16 cellular contexts compared by ENCODE assay signal in the genomic region with DNA sequence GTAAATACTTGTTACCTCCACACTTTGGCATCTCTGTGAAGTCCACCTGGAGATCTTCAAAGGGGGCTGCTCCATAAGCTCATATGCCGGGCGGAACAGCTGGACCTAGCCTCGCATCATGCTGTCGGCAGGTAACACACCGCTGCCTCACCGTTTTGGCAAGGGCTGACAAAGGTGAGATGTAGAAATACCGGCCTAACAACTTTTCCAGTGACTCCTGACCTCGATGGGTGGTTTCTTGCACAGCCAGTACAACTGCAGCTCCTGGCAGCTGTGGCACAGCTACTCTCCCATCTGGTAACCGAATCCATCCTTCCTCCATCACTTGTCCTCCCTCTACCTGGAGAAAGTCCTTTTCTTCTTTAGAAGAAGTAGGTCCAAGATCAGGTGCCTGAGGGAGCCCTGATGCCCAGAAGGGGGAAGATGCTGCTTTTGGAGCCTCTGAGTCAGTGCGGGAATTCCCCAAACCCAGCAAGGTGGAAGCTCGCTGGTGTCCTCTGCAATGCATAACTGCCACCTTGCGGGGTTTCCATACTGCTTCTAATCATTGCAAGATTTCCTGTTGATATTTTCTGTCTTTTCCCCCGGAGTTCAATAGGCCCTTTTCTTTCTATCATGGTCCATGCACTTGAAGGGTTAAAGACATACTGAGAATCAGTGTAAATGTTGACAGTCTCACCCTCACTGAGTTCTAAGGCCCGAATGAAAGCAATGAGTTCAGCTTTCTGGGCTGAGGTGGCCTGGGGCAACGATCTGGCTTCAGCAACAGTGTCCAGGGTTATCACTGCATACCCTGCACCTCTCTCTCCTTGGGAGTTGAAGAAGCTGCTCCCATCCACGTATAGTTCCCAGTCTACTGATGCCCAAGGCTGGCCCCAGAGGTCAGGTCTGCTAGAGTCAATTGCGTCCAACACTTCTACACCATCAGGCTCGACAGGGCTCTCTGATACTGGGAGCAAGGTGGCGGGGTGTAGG. TPM values are rescaled to one million over a fixed set of nuclear protein-coding genes. Genes with fewer than 3 reads are reported as not detected.
A peak's percentile ranks its signal among the peaks of the same experiment; 100 is the strongest.
DNase-seq lines count a peak whose midpoint lies in the region; ATAC-seq and TF ChIP-seq lines count a peak whose summit lies in the region.
"Not testable (repeated sequence)": the region's sequence is repeated elsewhere in the genome, so short reads cannot be mapped to it uniquely, and the experiment has no call there.
"Had no signal": no experiment of that assay in that cellular context is flagged by ENCODE, and none has a peak within 500 bp of the region (broad histone marks: within the 10 kb centered on the region; RNA-seq: fewer than 3 reads in every experiment).

No MANE protein-coding gene starts in this region.

- not testable (repeated sequence) for H3K4me2 ChIP-seq in OCI-LY7 (ENCODE audit: low read length); mammary epithelial cell (ENCODE audit: insufficient read depth, low read depth, low read length); neuronal stem cell (ENCODE audit: insufficient read depth, low read length, poor library complexity, severe bottlenecking)

- not testable (repeated sequence) for H3K27ac ChIP-seq in OCI-LY7 (ENCODE audit: low read depth, low read length, poor library complexity, severe bottlenecking); mammary epithelial cell (ENCODE audit: insufficient read depth, low read depth, low read length)
- H3K27ac ChIP-seq in neuronal stem cell (replicated peaks; ENCODE audit: low read length) = peak overlapping the region; percentile 35

- not testable (repeated sequence) for H3K4me3 ChIP-seq in OCI-LY7 (ENCODE audit: low read depth, low read length, poor library complexity, severe bottlenecking); mammary epithelial cell (replicated peaks in 1 of 3; ENCODE audit: insufficient read depth in 1 of 3, low read depth in 2 of 3, low read length in 3 of 3); neuronal stem cell (ENCODE audit: low read length in 2 of 2)

- dilution Hi-C loops in mammary epithelial cell (cut with HindIII; ENCODE audit: low sequenced_read_pairs) = not testable (repeated sequence)

- H3K4ac ChIP-seq in neuronal stem cell (ENCODE audit: low read length) = not testable (repeated sequence)

- H4K8ac ChIP-seq in neuronal stem cell (ENCODE audit: low read depth, low read length) = not testable (repeated sequence)

- H3K79me2 ChIP-seq in OCI-LY7 (ENCODE audit: insufficient read depth, low read depth, low read length); mammary epithelial cell (ENCODE audit: insufficient read depth, low read length): not testable (repeated sequence)

- H3K9ac ChIP-seq in mammary epithelial cell (ENCODE audit: insufficient read depth, low read length); neuronal stem cell (ENCODE audit: low read depth, low read length, poor library complexity): not testable (repeated sequence)

- not testable (repeated sequence) for H3K27ac Mint-ChIP-seq in activated T-cell treated with anti-CD3 and anti-CD28 coated beads, Interleukin-2, amount 50 U/mL, for 72 hours

- peak overlapping the region; percentile 73 for H2BK12ac ChIP-seq in neuronal stem cell (ENCODE audit: low read length)

- H3K14ac ChIP-seq in neuronal stem cell (ENCODE audit: low read length) = not testable (repeated sequence)

- H3K79me1 ChIP-seq in neuronal stem cell (ENCODE audit: low read depth, low read length) = not testable (repeated sequence)

- not testable (repeated sequence) for H2AFZ ChIP-seq in OCI-LY7 (ENCODE audit: low read length); mammary epithelial cell (ENCODE audit: low read depth, low read length)
- peak overlapping the region; percentile 17 for H2AFZ ChIP-seq in neuronal stem cell (ENCODE audit: low read length)

- DNase-seq in DMS53 (lab: John Stamatoyannopoulos, UW) (peak; percentile 57), mammary epithelial cell (peak; percentile 42)
- not testable (repeated sequence) for DNase-seq in OCI-LY7 (ENCODE audit: low spot score); neuronal stem cell (ENCODE audit: low spot score)
- peak; percentile 70 to 75 for DNase-seq in activated CD4-positive, alpha-beta T cell treated with anti-CD3 and anti-CD28 coated beads, Interleukin-2, amount 50 U/mL, for 48 hours
- peak; percentile 48 to 63 for DNase-seq in activated T-cell treated with anti-CD3 and anti-CD28 coated beads, Interleukin-2, amount 50 U/mL, for 72 hours
- DNase-seq in stimulated activated CD4-positive, alpha-beta T cell treated with anti-CD3 and anti-CD28 coated beads, Interleukin-2, amount 100 ng/mL, for 48 hours = peak; percentile 26 to 47
- peak; percentile 11 to 31 for DNase-seq in stimulated activated CD8-positive, alpha-beta memory T cell treated with anti-CD3 and anti-CD28 coated beads, Interleukin-7, amount 100 ng/mL, for 48 hours (ENCODE audit: extremely low read depth in 1 of 2, low read depth in 1 of 2)

- peak overlapping the region; percentile 53 for H4K91ac ChIP-seq in neuronal stem cell (ENCODE audit: low read depth, low read length, poor library complexity)

- H3K4me1 Mint-ChIP-seq in activated T-cell treated with anti-CD3 and anti-CD28 coated beads, Interleukin-2, amount 50 U/mL, for 72 hours (ENCODE audit: low read depth) = peaks cover 39% of the 10 kb centered on the region

- in situ Hi-C loops in mammary epithelial cell (cut with MboI; ENCODE audit: low sequenced_read_pairs in 2 of 2) = not testable (repeated sequence)

- POLR2A ChIA-PET in OCI-LY7 (lab: Charles Lee) = not testable (repeated sequence)

- peak overlapping the region in 1 of 2 donors; percentile 60 for H3K4me3 Mint-ChIP-seq in activated T-cell treated with anti-CD3 and anti-CD28 coated beads, Interleukin-2, amount 50 U/mL, for 72 hours

- H3K9me3 ChIP-seq in OCI-LY7 (ENCODE audit: low read length); mammary epithelial cell (replicated peaks; ENCODE audit: insufficient read depth, low read length); neuronal stem cell (replicated peaks in 1 of 2; ENCODE audit: control insufficient read depth in 2 of 2, insufficient read depth in 1 of 2, low read depth in 1 of 2, low read length in 2 of 2): not testable (repeated sequence)

- ATAC-seq in activated T-cell treated with anti-CD3 and anti-CD28 coated beads, Interleukin-2, amount 50 U/mL, for 72 hours (replicated peaks in 1 of 2) = not testable (repeated sequence)

- not testable (repeated sequence) for H3K9me3 Mint-ChIP-seq in activated T-cell treated with anti-CD3 and anti-CD28 coated beads, Interleukin-2, amount 50 U/mL, for 72 hours

- H2BK5ac ChIP-seq in neuronal stem cell (ENCODE audit: low read length) = not testable (repeated sequence)

- intact Hi-C loops in OCI-LY7 (cut with micrococcal nuclease; ENCODE audit: unreplicated experiment); mammary epithelial cell (cut with micrococcal nuclease): not testable (repeated sequence)

- peak overlapping the region; percentile 67 for H2BK15ac ChIP-seq in neuronal stem cell (ENCODE audit: low read length)

- peak; percentile 38; the same call in 1 of the 2 replicates for TF ChIP-seq CTCF in OCI-LY7 (conservative IDR thresholded peaks at IDR 0.05; ENCODE audit: low read length)
- TF ChIP-seq CTCF in mammary epithelial cell (conservative IDR thresholded peaks at IDR 0.05 in 1 of 2, IDR thresholded peaks at IDR 0.05 in 1 of 2; ENCODE audit: extremely low read depth in 1 of 2, insufficient read depth in 1 of 2, low read depth in 1 of 2, low read length in 2 of 2) = not testable (repeated sequence)

- not testable (repeated sequence) for H2BK120ac ChIP-seq in neuronal stem cell (ENCODE audit: low read depth, low read length)

- BruUV-seq in OCI-LY7 (replicated peaks; lab: Mats Ljungman, UMichigan); mammary epithelial cell (replicated peaks; lab: Mats Ljungman, UMichigan): not testable (repeated sequence)

- H3K36me3 ChIP-seq in OCI-LY7 (ENCODE audit: insufficient read depth, low read length); mammary epithelial cell (ENCODE audit: insufficient read depth, low read length); neuronal stem cell (replicated peaks in 1 of 2; ENCODE audit: control insufficient read depth in 2 of 2, insufficient read depth in 2 of 2, low read length in 2 of 2): not testable (repeated sequence)

- H2AK5ac ChIP-seq in neuronal stem cell (ENCODE audit: low read depth, low read length) = not testable (repeated sequence)

- not testable (repeated sequence) for H3K23ac ChIP-seq in neuronal stem cell (ENCODE audit: low read depth, low read length, poor library complexity)

- peak overlapping the region; percentile 89 for H3K18ac ChIP-seq in neuronal stem cell (ENCODE audit: low read length)

- H3K27me3 ChIP-seq in mammary epithelial cell (ENCODE audit: insufficient read depth, low read length); neuronal stem cell (ENCODE audit: control insufficient read depth in 3 of 3, insufficient read depth in 3 of 3, low read depth in 1 of 3, low read length in 3 of 3): not testable (repeated sequence)

- H3K4me1 ChIP-seq in OCI-LY7 (ENCODE audit: insufficient read depth, low read length, poor library complexity, severe bottlenecking); mammary epithelial cell (ENCODE audit: insufficient read depth, low read length); neuronal stem cell (ENCODE audit: control insufficient read depth in 2 of 2, insufficient read depth in 1 of 2, low read depth in 1 of 2, low read length in 2 of 2): not testable (repeated sequence)

- 63% methylated on average over 18 of the region's 19 CpGs for WGBS in mammary epithelial cell (ENCODE audit: low coverage, missing lambda C conversion rate)
- WGBS in neuronal stem cell (ENCODE audit: extremely low coverage in 2 of 2, insufficient read length in 2 of 2, insufficient replicate concordance in 1 of 2), 2 donors = no CpG with 5 or more reads among the region's 19 CpGs

- H3K36me3 Mint-ChIP-seq in activated T-cell treated with anti-CD3 and anti-CD28 coated beads, Interleukin-2, amount 50 U/mL, for 72 hours (ENCODE audit: insufficient read depth in 2 of 2) = not testable (repeated sequence)

- not testable (repeated sequence) for H3K27me3 Mint-ChIP-seq in activated T-cell treated with anti-CD3 and anti-CD28 coated beads, Interleukin-2, amount 50 U/mL, for 72 hours (ENCODE audit: low read depth)

- CTCF ChIA-PET in OCI-LY7 (lab: Charles Lee; ENCODE audit: unreplicated experiment); mammary epithelial cell (lab: Charles Lee; ENCODE audit: low non-redundant PET): not testable (repeated sequence)

- H4K20me1 ChIP-seq in OCI-LY7 (ENCODE audit: insufficient read depth, low read length); mammary epithelial cell (ENCODE audit: insufficient read depth, low read length): not testable (repeated sequence)

- H3K9me2 ChIP-seq in OCI-LY7 (ENCODE audit: insufficient read depth, low read length) = not testable (repeated sequence)

RNA-seq across cellular contexts. Expression of a gene that starts 52.9 kb away (rescaled TPM):
- 1.5 and 2.9 TPM in 2 replicates for total RNA-seq in OCI-LY7 (2014; rRNA removed; shearing (Covaris generic))
- 8.0 and 8.3 TPM in 2 replicates for total RNA-seq in OCI-LY7 (2022)
- not detected for total RNA-seq in activated T-cell treated with anti-CD3 and anti-CD28 coated beads, Interleukin-2, amount 50 U/mL, for 72 hours
- 1 to 10 TPM in 1 of 2 donors, under 1 TPM in 1; 0.17 to 1.1 TPM for total RNA-seq in mammary epithelial cell
- 0.65 TPM for polyA plus RNA-seq in mammary epithelial cell
- not detected for polyA minus RNA-seq in mammary epithelial cell
- not detected for polyA plus RNA-seq in neuronal stem cell (2013, experiment 1 of 2)
- not detected for polyA plus RNA-seq in neuronal stem cell (2013, experiment 2 of 2)
- total RNA-seq: A172; activated B cell treated with CpG ODN at 0.5 μM for 24 hours; CD8-positive, alpha-beta T cell; chondrocyte; H7; left lobe of liver; natural killer cell treated with Interleukin-12 subunit alpha and Interleukin-12 subunit beta and Interleukin-15 and Interleukin-18, amount 100 ng/mL, for 72 hours; Right ventricle myocardium inferior had no signal
